ENCODE assay signal across 10 cellular contexts in genomic region chr17:30234954-30235353, GRCh38. TPM values are rescaled to one million over a fixed set of nuclear protein-coding genes. Genes with fewer than 3 reads are reported as not detected.
DNase-seq lines count a peak whose midpoint lies in the region; ATAC-seq and TF ChIP-seq lines count a peak whose summit lies in the region.
"Had no signal": no experiment of that assay in that cellular context is flagged by ENCODE, and none has a peak within 500 bp of the region (broad histone marks: within the 10 kb centered on the region; RNA-seq: fewer than 3 reads in every experiment).

No MANE protein-coding gene starts in this region.

- intact Hi-C loops in breast epithelium (cut with DNase I; ENCODE audit: low total_unique reads) = loop anchor here (5.0 kb wide), 1 partner anchor 1183 kb away; no protein-coding TSS in a partner anchor
- intact Hi-C loops in MCF 10A (cut with micrococcal nuclease) = no loop called here
- intact Hi-C loops in activated CD4-positive, alpha-beta memory T cell treated with anti-CD3 and anti-CD28 coated beads for 36 hours (cut with micrococcal nuclease) = loop anchor here (5.0 to 10.0 kb wide), 3 partner anchors 100 to 133 kb away; partner anchors contain the start of gene TMIGD1
- intact Hi-C loops in transverse colon (cut with DNase I; ENCODE audit: low total_unique reads) = loop anchor here (5.0 kb wide), 1 partner anchor 133 kb away; no protein-coding TSS in a partner anchor

- H3K4me3 Mint-ChIP-seq in MCF 10A (ENCODE audit: unreplicated experiment) = no peak overlapping the region
- H3K4me3 Mint-ChIP-seq in activated CD4-positive, alpha-beta memory T cell treated with anti-CD3 and anti-CD28 coated beads for 36 hours = no peak overlapping the region

- ATAC-seq in HG03097 (IDR thresholded peaks at IDR 0.05; ENCODE audit: low FRiP score, unreplicated experiment) = no peak

- no peak for TF ChIP-seq EP300 in transverse colon (IDR thresholded peaks at IDR 0.05; ENCODE audit: low read depth)

- DNase-seq in breast epithelium (ENCODE audit: low spot score in 2 of 2) (no peak), MCF 10A (ENCODE audit: unreplicated experiment) (no peak), islet precursor cell (peak; percentile 47), transverse colon (no peak), WERI-Rb-1 (no peak), NCI-H1930 (lab: John Stamatoyannopoulos, UW) (no peak)
- peak; percentile 32 for DNase-seq in activated CD4-positive, alpha-beta memory T cell treated with anti-CD3 and anti-CD28 coated beads for 36 hours
- DNase-seq: occipital lobe had no signal

- H3K4me1 Mint-ChIP-seq in MCF 10A (ENCODE audit: insufficient read depth, unreplicated experiment) = peaks cover 9% of the 10 kb centered on the region
- H3K4me1 Mint-ChIP-seq in activated CD4-positive, alpha-beta memory T cell treated with anti-CD3 and anti-CD28 coated beads for 36 hours (ENCODE audit: low read depth) = peaks cover 16% of the 10 kb centered on the region

- peaks cover 0 to 6% of the 10 kb centered on the region in 2 donors for H3K4me1 ChIP-seq in breast epithelium
- H3K4me1 ChIP-seq in transverse colon = peaks cover 8 to 24% (median 18%) of the 10 kb centered on the region in 4 donors

- peak overlapping the region in 2 of 3 donors; percentile 48 to 73 for H3K4me3 ChIP-seq in breast epithelium
- H3K4me3 ChIP-seq in transverse colon = peak overlapping the region in 3 of 4 donors; percentile 22 to 49 (median 32)
- no peak overlapping the region for H3K4me3 ChIP-seq in WERI-Rb-1 (ENCODE audit: low read depth, low read length)

- TF ChIP-seq POLR2A in breast epithelium (IDR thresholded peaks at IDR 0.05) (no peak), transverse colon (IDR thresholded peaks at IDR 0.05) (no peak)

- BruUV-seq in MCF 10A (replicated peaks; lab: Mats Ljungman, UMichigan) = no TSS peak

- H3K27me3 Mint-ChIP-seq in MCF 10A (ENCODE audit: insufficient read depth, unreplicated experiment) = peaks cover 59% of the 10 kb centered on the region
- peaks cover 66% of the 10 kb centered on the region for H3K27me3 Mint-ChIP-seq in activated CD4-positive, alpha-beta memory T cell treated with anti-CD3 and anti-CD28 coated beads for 36 hours

- H3K27ac Mint-ChIP-seq in MCF 10A (ENCODE audit: low read depth, unreplicated experiment) = no peak overlapping the region
- H3K27ac Mint-ChIP-seq in activated CD4-positive, alpha-beta memory T cell treated with anti-CD3 and anti-CD28 coated beads for 36 hours = no peak overlapping the region

- H3K27ac ChIP-seq in breast epithelium (no peak overlapping the region), transverse colon (no peak overlapping the region), WERI-Rb-1 (no peak overlapping the region)

- H3K27me3 ChIP-seq in breast epithelium (peaks cover 10 to 40% of the 10 kb centered on the region in 2 donors), transverse colon (peaks cover 84% of the 10 kb centered on the region), WERI-Rb-1 (ENCODE audit: insufficient read depth, low read depth, severe bottlenecking) (no peaks in the 10 kb centered on the region)

- POLR2A ChIA-PET in MCF 10A (lab: Yijun Ruan, JAX) = no interaction called here
- POLR2A ChIA-PET in activated CD4-positive, alpha-beta memory T cell treated with anti-CD3 and anti-CD28 coated beads for 36 hours (lab: Charles Lee) = no interaction called here

- H3K36me3 ChIP-seq in breast epithelium (no peaks in the 10 kb centered on the region), transverse colon (no peaks in the 10 kb centered on the region), WERI-Rb-1 (no peaks in the 10 kb centered on the region)

- no peaks in the 10 kb centered on the region for H3K36me3 Mint-ChIP-seq in MCF 10A (ENCODE audit: insufficient read depth, unreplicated experiment)
- H3K36me3 Mint-ChIP-seq in activated CD4-positive, alpha-beta memory T cell treated with anti-CD3 and anti-CD28 coated beads for 36 hours = no peaks in the 10 kb centered on the region

- WGBS in transverse colon (ENCODE audit: low coverage in 1 of 2), 2 donors = 20 to 24% methylated on average over 1 to 12 of the region's 12 CpGs

- H3K9me3 Mint-ChIP-seq in MCF 10A (ENCODE audit: unreplicated experiment) = no peaks in the 10 kb centered on the region
- H3K9me3 Mint-ChIP-seq in activated CD4-positive, alpha-beta memory T cell treated with anti-CD3 and anti-CD28 coated beads for 36 hours = no peaks in the 10 kb centered on the region

- H3K9me3 ChIP-seq in breast epithelium (no peaks in the 10 kb centered on the region), transverse colon (no peaks in the 10 kb centered on the region), WERI-Rb-1 (ENCODE audit: severe bottlenecking) (no peaks in the 10 kb centered on the region)

- CTCF ChIA-PET in MCF 10A (lab: Yijun Ruan, JAX) = interaction anchor here (0.6 to 2.1 kb wide), 2 partner anchors 11 to 109 kb away, joined by 3 to 7 read pairs; no protein-coding TSS in a partner anchor
- CTCF ChIA-PET in activated CD4-positive, alpha-beta memory T cell treated with anti-CD3 and anti-CD28 coated beads for 36 hours (lab: Charles Lee) = interaction anchor here (0.6 to 3.6 kb wide), 5 partner anchors 101 to 130 kb away, joined by 3 to 20 read pairs (median 17); no protein-coding TSS in a partner anchor

- in situ Hi-C loops in transverse colon (cut with MboI; ENCODE audit: low pct_ligation_motif_present in 1 of 4, low pct_unique_long_range_greater_than_20kb in 1 of 4, low sequenced_read_pairs in 3 of 4) = no loop called here

- TF ChIP-seq CTCF in breast epithelium (IDR thresholded peaks at IDR 0.05) (no peak), MCF 10A (IDR thresholded peaks at IDR 0.05; ENCODE audit: unreplicated experiment) (no peak), transverse colon (IDR thresholded peaks at IDR 0.05) (no peak), WERI-Rb-1 (IDR thresholded peaks at IDR 0.05; ENCODE audit: low read depth, low read length) (no peak)

RNA-seq across cellular contexts. Expression of gene SLC6A4, which starts 0.5 kb away (rescaled TPM):
- total RNA-seq in breast epithelium = 1 to 10 TPM in 1 of 3 donors, under 1 TPM in 2; under 0.01 to 1.6 (median 0.29) TPM
- not detected in 2 replicates for total RNA-seq in MCF 10A (2022)
- total RNA-seq in activated CD4-positive, alpha-beta memory T cell treated with anti-CD3 and anti-CD28 coated beads for 36 hours = not detected
- 1 to 10 TPM in 1 of 4 donors, under 1 TPM in 1, not detected in 2; 0.16 to 4.8 TPM for total RNA-seq in transverse colon
- total RNA-seq: HT1080 had no signal

RNA-seq across cellular contexts. Expression of gene BLMH, which starts 56.8 kb away (rescaled TPM):
- total RNA-seq in breast epithelium = 10 to 100 TPM; 20.5 to 29.4 (median 21.3) TPM
- 28.2 and 28.3 TPM in 2 replicates for total RNA-seq in MCF 10A (2022)
- 10 to 100 TPM; 47.0 to 49.6 TPM for total RNA-seq in activated CD4-positive, alpha-beta memory T cell treated with anti-CD3 and anti-CD28 coated beads for 36 hours
- total RNA-seq in transverse colon = 10 to 100 TPM; 13.5 to 32.1 (median 20.4) TPM

Comparison
In these comparisons a context has a peak if more than half of its experiments do, and no peak if none do; other contexts are left out.
1. DNase-seq: peak in activated CD4-positive, alpha-beta memory T cell treated with anti-CD3 and anti-CD28 coated beads for 36 hours (single experiment) and islet precursor cell (single experiment); none in breast epithelium (0 of 2), MCF 10A (single experiment), transverse colon (single experiment), WERI-Rb-1 (single experiment) and NCI-H1930 (0 of 2).